Comparison of ENCODE assay signal across 8 cellular contexts in the genomic region with DNA sequence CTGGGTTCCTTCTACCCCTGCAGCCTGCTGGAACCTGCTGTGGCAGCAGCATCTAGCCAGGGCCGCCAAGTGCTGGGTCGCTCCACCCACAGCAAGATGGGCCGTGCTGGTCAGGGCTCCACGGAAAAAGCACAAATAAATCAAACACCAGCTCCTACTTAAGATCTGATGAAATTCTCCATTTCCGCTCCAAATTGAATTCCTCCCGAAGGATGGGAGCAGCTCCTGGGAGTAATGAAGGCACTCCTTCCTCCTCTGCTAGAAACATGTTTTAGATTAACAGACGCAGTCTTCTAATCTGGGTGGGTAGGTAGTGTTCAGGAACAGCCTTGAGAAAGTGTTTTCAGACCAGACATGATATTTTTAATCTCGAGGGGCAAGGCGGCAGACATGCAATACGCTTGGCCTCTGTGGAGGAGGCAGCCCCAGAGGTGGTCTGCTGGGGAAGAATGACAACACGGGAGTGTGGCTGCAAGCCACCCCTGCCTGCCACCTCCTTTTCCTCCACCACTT.
DNase-seq lines count a peak whose midpoint lies in the region; ATAC-seq and TF ChIP-seq lines count a peak whose summit lies in the region.

No MANE protein-coding gene starts in this region.

- H3K36me3 ChIP-seq in SJSA1 (peaks cover 13% of the 10 kb centered on the region), trophoblast cell (ENCODE audit: control insufficient read depth in 1 of 2, insufficient read depth in 2 of 2, low read length in 2 of 2) (no peaks in the 10 kb centered on the region)

- peak overlapping the region; percentile 96 for H3K18ac ChIP-seq in trophoblast cell (ENCODE audit: low read length)

- H3K9me3 ChIP-seq in SJSA1 (replicated peaks) (no peaks in the 10 kb centered on the region), trophoblast cell (ENCODE audit: insufficient read depth, low read depth, low read length) (no peaks in the 10 kb centered on the region)

- H3K27me3 ChIP-seq in SJSA1 (replicated peaks) (no peaks in the 10 kb centered on the region), trophoblast cell (ENCODE audit: insufficient read depth, low read length) (no peaks in the 10 kb centered on the region)

- peak overlapping the region; percentile 98 for H2BK12ac ChIP-seq in trophoblast cell (ENCODE audit: low read length)

- H2AFZ ChIP-seq in trophoblast cell (ENCODE audit: insufficient read depth, low read length, poor library complexity), result peak overlapping the region; percentile 77

- H3K14ac ChIP-seq in trophoblast cell (ENCODE audit: low read length), result peak overlapping the region; percentile 92

- peak overlapping the region; percentile 88 for H4K8ac ChIP-seq in trophoblast cell (ENCODE audit: low read depth, low read length)

- H4K91ac ChIP-seq in trophoblast cell (ENCODE audit: low read depth, low read length), result peak overlapping the region; percentile 99

- H2AK5ac ChIP-seq in trophoblast cell (ENCODE audit: low read length), result peak overlapping the region; percentile 83

- H3K79me2 ChIP-seq in trophoblast cell (ENCODE audit: control insufficient read depth, insufficient read depth, low read length, poor library complexity), result peaks cover 13% of the 10 kb centered on the region

- H4K12ac ChIP-seq in trophoblast cell (ENCODE audit: low read depth, low read length), result peak overlapping the region; percentile 63

- peaks cover 59% of the 10 kb centered on the region for H3K79me1 ChIP-seq in trophoblast cell (ENCODE audit: low read length)

- ATAC-seq in GM19328 (IDR thresholded peaks at IDR 0.05; ENCODE audit: unreplicated experiment) (no peak), GM18520 (IDR thresholded peaks at IDR 0.05; ENCODE audit: unreplicated experiment) (no peak)

- in situ Hi-C loops in GM13976 (cut with MboI; ENCODE audit: low sequenced_read_pairs, unreplicated experiment), result no loop called here

- peak overlapping the region; percentile 84 for H3K4ac ChIP-seq in trophoblast cell (ENCODE audit: low read depth, low read length)

- H3K23ac ChIP-seq in trophoblast cell (ENCODE audit: low read length), result no peak overlapping the region

- H3K27ac ChIP-seq in SJSA1, result peak overlapping the region; percentile 94
- peak overlapping the region; percentile 99 for H3K27ac ChIP-seq in trophoblast cell (ENCODE audit: low read depth, low read length)

- H3K9ac ChIP-seq in trophoblast cell (ENCODE audit: low read length), result peak overlapping the region; percentile 24

- H3K4me3 ChIP-seq in SJSA1 (no peak overlapping the region), trophoblast cell (ENCODE audit: low read depth, low read length) (no peak overlapping the region)

- peaks cover 59% of the 10 kb centered on the region for H3K4me1 ChIP-seq in SJSA1 (replicated peaks)
- H3K4me1 ChIP-seq in trophoblast cell (ENCODE audit: control insufficient read depth in 1 of 2, insufficient read depth in 2 of 2, low read length in 2 of 2), result peaks cover 48 to 58% of the 10 kb centered on the region in 2 experiments

- no CpG with 5 or more reads among the region's 11 CpGs for WGBS in trophoblast cell (ENCODE audit: extremely low coverage, insufficient coverage, insufficient read length)

- peak overlapping the region; percentile 47 for H3K4me2 ChIP-seq in trophoblast cell (ENCODE audit: low read length)

- no peak for TF ChIP-seq CTCF in GM13976 (IDR thresholded peaks at IDR 0.05; ENCODE audit: borderline replicate concordance, control extremely low read depth, extremely low read depth, insufficient read depth, missing control alignments)

- DNase-seq in AG08396 (ENCODE audit: low spot score) (peak; percentile 29), SJSA1 (ENCODE audit: low read depth in 1 of 2, low spot score in 2 of 2) (peak in 1 of 2 experiments; percentile 67), fibroblast of the conjunctiva (ENCODE audit: low read depth) (peak; percentile 79), trophoblast cell (peak in 1 of 2 donors; percentile 32), GM13976 (ENCODE audit: low spot score) (no peak), SKM-1 (lab: John Stamatoyannopoulos, UW; ENCODE audit: unreplicated experiment) (no peak)

- H2BK5ac ChIP-seq in trophoblast cell (ENCODE audit: low read depth, low read length, poor library complexity), result peak overlapping the region; percentile 98

- H2BK120ac ChIP-seq in trophoblast cell (ENCODE audit: insufficient read depth, low read length, poor library complexity), result peak overlapping the region; percentile 100

Comparison
In these comparisons a context has a peak if more than half of its experiments do, and no peak if none do; other contexts are left out.
1. DNase-seq: peak in AG08396 (single experiment) and fibroblast of the conjunctiva (single experiment); none in GM13976 (single experiment) and SKM-1 (single experiment).